Comparison of ENCODE assay signal across 7 cellular contexts in genomic region chr7:44251269-44251668, GRCh38.
"Had no signal": no experiment of that assay in that cellular context is flagged by ENCODE, and none has a peak within 500 bp of the region (broad histone marks: within the 10 kb centered on the region; RNA-seq: fewer than 3 reads in every experiment).

No MANE protein-coding gene starts in this region.

- H3K4me1 ChIP-seq: HAP-1 had no signal

- H3K9me3 ChIP-seq: HAP-1 had no signal

- H2AFZ ChIP-seq: GM23248 had no signal

- H3K9ac ChIP-seq: GM23248 had no signal

- DNase-seq: GM23248, GOT3, H7, IMR-90, KG1 had no signal

- H3K27ac ChIP-seq: GM23248 had no signal

- H3K4me3 ChIP-seq: GM23248, HAP-1, K562 had no signal

- H3K36me3 ChIP-seq: HAP-1 had no signal
